In the genomic region with DNA sequence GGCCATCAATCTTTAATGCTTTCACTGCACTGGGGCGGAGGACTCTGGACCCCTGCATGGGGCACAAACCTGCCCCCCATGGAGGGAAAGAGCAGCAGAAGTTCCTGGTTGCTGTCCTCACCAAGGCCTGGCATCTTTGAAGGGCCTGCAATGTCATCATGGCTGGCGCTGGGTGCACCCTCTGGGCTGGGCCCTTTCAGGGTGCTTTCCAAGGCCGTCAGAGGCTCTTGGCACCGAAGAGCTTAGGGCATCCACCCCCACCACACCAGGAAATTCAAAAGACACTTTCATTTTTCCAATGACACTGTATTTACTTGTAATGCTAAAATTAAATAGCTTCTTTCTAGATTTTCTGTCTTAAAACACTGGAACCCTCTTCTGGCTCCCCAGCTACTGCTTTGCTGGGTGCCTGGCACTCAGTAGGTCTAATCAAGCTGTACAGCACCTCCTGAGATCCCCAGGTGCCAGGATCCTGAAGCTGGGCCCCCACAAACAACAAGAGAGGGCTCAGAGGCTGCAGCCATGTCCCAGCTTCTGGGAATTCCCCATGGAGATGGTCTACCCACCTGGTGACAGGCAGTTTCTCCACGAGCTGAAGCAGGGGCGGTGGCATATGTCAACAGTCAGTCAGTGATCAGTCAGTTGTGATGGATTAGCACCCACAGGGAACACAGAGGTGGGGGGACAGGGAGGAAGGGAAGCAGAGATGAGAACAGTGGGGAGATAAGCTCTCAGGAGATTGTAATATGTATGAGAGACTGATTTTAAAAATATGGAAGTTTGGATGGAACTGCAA, we compare ENCODE assay signal across 16 cellular contexts. TPM values are rescaled to one million over a fixed set of nuclear protein-coding genes. Genes with fewer than 3 reads are reported as not detected.
"Had no signal": no experiment of that assay in that cellular context is flagged by ENCODE, and none has a peak within 500 bp of the region (broad histone marks: within the 10 kb centered on the region; RNA-seq: fewer than 3 reads in every experiment).

No MANE protein-coding gene starts in this region.

- H3K27ac Mint-ChIP-seq: activated naive CD8-positive, alpha-beta T cell; neural progenitor cell; T-helper 2 cell treated with Interferon-gamma antibody and Interleukin-4, amounts not matched to agents 5 μg/mL and 100 μg/mL, for 36 hours had no signal

- H3K9me3 Mint-ChIP-seq: T-helper 2 cell treated with Interferon-gamma antibody and Interleukin-4, amounts not matched to agents 5 μg/mL and 100 μg/mL, for 36 hours had no signal

- H3K27ac ChIP-seq: dorsolateral prefrontal cortex, esophagus muscularis mucosa, neural progenitor cell, parathyroid adenoma, skin epidermis, transverse colon had no signal

- H3K4me3 Mint-ChIP-seq: activated naive CD8-positive, alpha-beta T cell; neural progenitor cell; T-helper 2 cell treated with Interferon-gamma antibody and Interleukin-4, amounts not matched to agents 5 μg/mL and 100 μg/mL, for 36 hours had no signal

- H3K36me3 Mint-ChIP-seq: neural progenitor cell had no signal

- H3K4me3 ChIP-seq: dorsolateral prefrontal cortex, esophagus muscularis mucosa, neural progenitor cell, skin epidermis, transverse colon had no signal

- H3K4me1 ChIP-seq: neural progenitor cell, parathyroid adenoma had no signal

- H3K9me3 ChIP-seq: transverse colon had no signal

- H3K27me3 ChIP-seq: neural progenitor cell, transverse colon had no signal

- ATAC-seq: activated CD4-positive, CD25-positive, alpha-beta regulatory T cell treated with anti-CD3 and anti-CD28 coated beads, Interleukin-2, amount 50 U/mL, for 24 hours; left ventricle myocardium superior had no signal

- H3K36me3 ChIP-seq: esophagus muscularis mucosa, neural progenitor cell, transverse colon had no signal

- DNase-seq: activated T-cell treated with anti-CD3 and anti-CD28 coated beads, Interleukin-2, amount 50 U/mL, for 1 hour; amygdala; dorsolateral prefrontal cortex; glutamatergic neuron; left ventricle myocardium superior; mesendoderm; transverse colon had no signal

RNA-seq across cellular contexts. Expression of gene CACNG1, which starts 2.1 kb away (rescaled TPM):
- total RNA-seq: esophagus muscularis mucosa, fibroblast of villous mesenchyme, left ventricle myocardium superior, subcutaneous adipose tissue, transverse colon had no signal
